Comparison of ENCODE assay signal across 9 cellular contexts in the genomic region with DNA sequence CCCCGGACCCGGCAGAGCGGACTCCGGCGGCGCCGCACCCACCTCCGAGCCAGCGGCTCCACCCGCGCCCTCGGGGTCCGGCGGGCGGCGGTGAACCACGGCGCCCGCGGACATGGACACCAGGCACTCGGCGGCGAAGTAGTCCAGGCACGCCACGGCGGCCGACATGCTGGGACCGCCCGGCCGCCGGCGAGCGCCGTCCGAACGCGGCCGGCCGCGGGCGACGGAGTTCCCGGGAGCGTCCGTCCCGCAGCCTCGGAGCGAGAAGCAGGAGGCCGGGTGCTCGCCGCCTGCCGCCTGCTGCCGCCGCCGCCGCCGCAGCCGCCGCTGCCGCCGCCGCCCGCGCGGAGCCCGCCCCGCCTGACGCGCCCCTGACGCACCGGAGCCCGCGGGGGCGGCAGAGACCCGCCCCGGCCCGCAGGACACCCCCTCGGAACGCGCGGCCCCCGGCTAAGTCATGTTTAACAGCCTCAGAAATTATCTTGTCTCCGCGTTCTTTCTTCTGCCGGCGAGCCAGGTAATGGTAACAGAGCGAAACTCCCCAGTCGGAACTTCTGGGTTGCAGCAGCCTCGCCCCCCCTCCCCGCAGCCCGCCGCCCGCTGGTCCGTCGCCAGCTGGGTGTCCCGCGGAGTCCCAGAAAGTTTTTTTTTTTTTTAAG. TPM values are rescaled to one million over a fixed set of nuclear protein-coding genes. Genes with fewer than 3 reads are reported as not detected.
DNase-seq lines count a peak whose midpoint lies in the region; ATAC-seq, FAIRE-seq and TF ChIP-seq lines count a peak whose summit lies in the region.
"Had no signal": no experiment of that assay in that cellular context is flagged by ENCODE, and none has a peak within 500 bp of the region (broad histone marks: within the 10 kb centered on the region; RNA-seq: fewer than 3 reads in every experiment).

KLF14 (minus strand) TSS at position 342 of the 659 bp plus-strand sequence; CDS start at position 168, 174 bp downstream.

- POLR2A ChIA-PET in activated CD4-positive, alpha-beta T cell treated with anti-CD3 and anti-CD28 coated beads, Interleukin-2, amount 10 ng/mL, durations not matched to agents 7 days and 5 days (lab: Charles Lee) = no interaction called here

- CTCF ChIA-PET in activated CD4-positive, alpha-beta T cell treated with anti-CD3 and anti-CD28 coated beads, Interleukin-2, amount 10 ng/mL, durations not matched to agents 7 days and 5 days (lab: Charles Lee) = no interaction called here

- no peak within 1 kb of the TSS for H3K9ac ChIP-seq in DND-41 (ENCODE audit: low read depth, low read length)
- no peak within 1 kb of the TSS for H3K9ac ChIP-seq in neural progenitor cell

- H2AFZ ChIP-seq in DND-41 (ENCODE audit: low read depth, low read length) (no peak within 1 kb of the TSS), neural progenitor cell (replicated peaks) (peak within 1 kb of the TSS; percentile 95)

- peak within 1 kb of the TSS in 1 of 2 experiments; percentile 35; a peak in 1 of 4 replicates for H3K4me3 ChIP-seq in DND-41 (ENCODE audit: low read depth in 1 of 2, low read length in 2 of 2)
- peak within 1 kb of the TSS; percentile 71 for H3K4me3 ChIP-seq in neural progenitor cell
- H3K4me3 ChIP-seq in vagina = peak within 1 kb of the TSS; percentile 41 to 44

- peaks cover 9% of the 10 kb centered on the region for H3F3A ChIP-seq in neural progenitor cell (ENCODE audit: low read depth)

- H3K9me3 Mint-ChIP-seq in activated CD4-positive, alpha-beta T cell treated with anti-CD3 and anti-CD28 coated beads, Interleukin-2, amount 10 ng/mL, durations not matched to agents 7 days and 5 days = peaks cover 2% of the 10 kb centered on the region
- peaks cover 38% of the 10 kb centered on the region for H3K9me3 Mint-ChIP-seq in neural progenitor cell

- no peak for FAIRE-seq in HTR-8/SVneo (lab: Jason Lieb, UNC)

- H4K20me1 ChIP-seq in DND-41 (ENCODE audit: insufficient read depth, low read length) = no peaks in the 10 kb centered on the region
- H4K20me1 ChIP-seq in neural progenitor cell (ENCODE audit: low read depth) = peaks cover 9% of the 10 kb centered on the region

- H3K4me1 Mint-ChIP-seq in activated CD4-positive, alpha-beta T cell treated with anti-CD3 and anti-CD28 coated beads, Interleukin-2, amount 10 ng/mL, durations not matched to agents 7 days and 5 days = peaks cover 13% of the 10 kb centered on the region
- H3K4me1 Mint-ChIP-seq in neural progenitor cell = peaks cover 7% of the 10 kb centered on the region

- H3K27ac ChIP-seq in DND-41 (ENCODE audit: low read length) = no peak within 1 kb of the TSS
- H3K27ac ChIP-seq in neural progenitor cell = no peak within 1 kb of the TSS
- no peak within 1 kb of the TSS for H3K27ac ChIP-seq in vagina

- H3K4me2 ChIP-seq in DND-41 (ENCODE audit: insufficient read depth, low read length) (peak within 1 kb of the TSS; percentile 51), neural progenitor cell (peak within 1 kb of the TSS; percentile 95)

- peaks cover 44% of the 10 kb centered on the region for H3K27me3 ChIP-seq in DND-41 (ENCODE audit: insufficient read depth, low read length, poor library complexity)
- peaks cover 100% of the 10 kb centered on the region for H3K27me3 ChIP-seq in neural progenitor cell
- no peaks in the 10 kb centered on the region for H3K27me3 ChIP-seq in vagina

- DNase-seq in DND-41 (no peak), HTR-8/SVneo (ENCODE audit: insufficient read length, low spot score) (peak; percentile 19), erythroblast (lab: John Stamatoyannopoulos, UW) (peak; percentile 59), neural progenitor cell (ENCODE audit: low spot score) (peak; percentile 75), vagina (ENCODE audit: extremely low spot score in 2 of 2) (no peak)
- DNase-seq in activated CD4-positive, alpha-beta T cell treated with anti-CD3 and anti-CD28 coated beads, Interleukin-2, amount 10 ng/mL, durations not matched to agents 7 days and 5 days = peak; percentile 22

- intact Hi-C loops in vagina (cut with DNase I) = no loop called here

- TF ChIP-seq POLR2A in erythroblast (IDR thresholded peaks at IDR 0.05; ENCODE audit: low read length) (no peak), vagina (IDR thresholded peaks at IDR 0.05) (no peak)

- TF ChIP-seq CTCF in DND-41 (IDR thresholded peaks at IDR 0.05; ENCODE audit: borderline replicate concordance, extremely low read depth, low read length, poor library complexity, severe bottlenecking) (no peak), neural progenitor cell (IDR thresholded peaks at IDR 0.05) (no peak), vagina (IDR thresholded peaks at IDR 0.05) (no peak)

- ATAC-seq in DND-41 (ENCODE audit: insufficient read depth, low read depth) = no peak
- no peak for ATAC-seq in GM19467 (IDR thresholded peaks at IDR 0.05; ENCODE audit: unreplicated experiment)
- no peak for ATAC-seq in GM19455 (IDR thresholded peaks at IDR 0.05; ENCODE audit: unreplicated experiment)

- H3K36me3 ChIP-seq in DND-41 (ENCODE audit: insufficient read depth, low read length) = no peaks in the 10 kb centered on the region
- H3K36me3 ChIP-seq in neural progenitor cell = no peaks in the 10 kb centered on the region
- H3K36me3 ChIP-seq in vagina = no peaks in the 10 kb centered on the region

- H3K36me3 Mint-ChIP-seq in activated CD4-positive, alpha-beta T cell treated with anti-CD3 and anti-CD28 coated beads, Interleukin-2, amount 10 ng/mL, durations not matched to agents 7 days and 5 days (ENCODE audit: low read depth) = peaks cover 5% of the 10 kb centered on the region
- H3K36me3 Mint-ChIP-seq in neural progenitor cell = peaks cover 4% of the 10 kb centered on the region

- H3K79me2 ChIP-seq in DND-41 (ENCODE audit: insufficient read depth, low read length) (no peaks in the 10 kb centered on the region), neural progenitor cell (ENCODE audit: low read depth) (no peaks in the 10 kb centered on the region)

- peaks cover 79% of the 10 kb centered on the region for H3K27me3 Mint-ChIP-seq in activated CD4-positive, alpha-beta T cell treated with anti-CD3 and anti-CD28 coated beads, Interleukin-2, amount 10 ng/mL, durations not matched to agents 7 days and 5 days
- peaks cover 57% of the 10 kb centered on the region for H3K27me3 Mint-ChIP-seq in neural progenitor cell (ENCODE audit: insufficient read depth, low read depth)

- H3K9me3 ChIP-seq in DND-41 (ENCODE audit: insufficient read depth, low read length, severe bottlenecking) (no peaks in the 10 kb centered on the region), neural progenitor cell (ENCODE audit: low read depth) (no peaks in the 10 kb centered on the region), vagina (peaks cover 19% of the 10 kb centered on the region)

- no peaks in the 10 kb centered on the region; the same call in 1 of the 2 replicates for H3K4me1 ChIP-seq in DND-41 (ENCODE audit: insufficient read depth, low read length)
- H3K4me1 ChIP-seq in neural progenitor cell = no peaks in the 10 kb centered on the region
- H3K4me1 ChIP-seq in vagina = no peaks in the 10 kb centered on the region

- no peak within 1 kb of the TSS for H3K27ac Mint-ChIP-seq in activated CD4-positive, alpha-beta T cell treated with anti-CD3 and anti-CD28 coated beads, Interleukin-2, amount 10 ng/mL, durations not matched to agents 7 days and 5 days
- H3K27ac Mint-ChIP-seq in neural progenitor cell = no peak within 1 kb of the TSS

- H3K4me3 Mint-ChIP-seq in activated CD4-positive, alpha-beta T cell treated with anti-CD3 and anti-CD28 coated beads, Interleukin-2, amount 10 ng/mL, durations not matched to agents 7 days and 5 days = peak within 1 kb of the TSS; percentile 80
- H3K4me3 Mint-ChIP-seq in neural progenitor cell = peak within 1 kb of the TSS; percentile 88

RNA-seq across cellular contexts. Expression of gene KLF14, which starts in this region (rescaled TPM):
- total RNA-seq in activated CD4-positive, alpha-beta T cell treated with anti-CD3 and anti-CD28 coated beads, Interleukin-2, amount 10 ng/mL, durations not matched to agents 7 days and 5 days = not detected
- total RNA-seq in neural progenitor cell (ENCODE audit: low replicate concordance) = not detected in 2 replicates
- total RNA-seq in vagina = not detected
- total RNA-seq: T-helper 1 cell treated with Interleukin-12 subunit alpha and Interleukin-12 subunit beta and Interleukin-4 antibody, amounts not matched to agents 30 ng/mL and 1 ng/mL, for 36 hours had no signal

Comparison
In these comparisons a context has a peak if more than half of its experiments do, and no peak if none do; other contexts are left out.
1. Peak in DNase-seq in activated CD4-positive, alpha-beta T cell treated with anti-CD3 and anti-CD28 coated beads, Interleukin-2, amount 10 ng/mL, durations not matched to agents 7 days and 5 days; RNA of the gene not detected or under 1 TPM.
2. Peak in DNase-seq, H3K4me3 ChIP-seq and H3K4me2 ChIP-seq in neural progenitor cell; RNA of the gene not detected or under 1 TPM.
3. DNase-seq: peak in HTR-8/SVneo (single experiment) and erythroblast (2 of 2); none in DND-41 (single experiment) and vagina (0 of 2).